12 cellular contexts compared by ENCODE assay signal in the genomic region with DNA sequence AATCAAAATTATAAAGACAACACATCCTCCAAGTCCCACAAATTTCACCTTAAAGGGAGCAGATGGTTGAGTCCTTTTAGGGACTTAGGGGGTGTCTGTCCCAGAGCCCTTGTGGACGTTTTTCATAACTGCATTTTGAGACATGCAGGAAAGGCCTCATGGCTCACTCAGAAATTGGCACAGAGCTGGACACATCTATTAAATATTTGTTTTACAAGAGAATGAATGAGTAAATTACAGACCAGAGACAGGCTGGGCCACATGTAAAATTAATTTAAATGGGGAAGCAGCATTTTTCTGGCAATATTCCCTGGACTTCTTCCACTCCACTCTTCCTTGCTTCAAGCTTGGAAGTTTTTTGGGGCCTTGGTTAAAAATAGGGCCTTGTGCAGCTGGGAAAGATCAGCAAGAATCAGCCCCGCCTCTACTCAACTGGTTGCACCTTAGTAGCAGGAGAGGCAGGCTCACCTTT. TPM values are rescaled to one million over a fixed set of nuclear protein-coding genes. Genes with fewer than 3 reads are reported as not detected.
A peak's percentile ranks its signal among the peaks of the same experiment; 100 is the strongest.
DNase-seq lines count a peak whose midpoint lies in the region; ATAC-seq and TF ChIP-seq lines count a peak whose summit lies in the region.
"Had no signal": no experiment of that assay in that cellular context is flagged by ENCODE, and none has a peak within 500 bp of the region (broad histone marks: within the 10 kb centered on the region; RNA-seq: fewer than 3 reads in every experiment).

No MANE protein-coding gene starts in this region.

- H3K36me3 Mint-ChIP-seq in activated naive CD8-positive, alpha-beta T cell treated with anti-CD3 and anti-CD28 coated beads, Interleukin-2, amount 50 U/mL, for 24 hours (ENCODE audit: low read depth): no peaks in the 10 kb centered on the region
- H3K36me3 Mint-ChIP-seq: IgD-negative memory B cell had no signal

- H3K27me3 Mint-ChIP-seq in activated naive CD8-positive, alpha-beta T cell treated with anti-CD3 and anti-CD28 coated beads, Interleukin-2, amount 50 U/mL, for 24 hours: peaks cover 8% of the 10 kb centered on the region

- CTCF ChIA-PET in AG04450 (lab: Charles Lee): interaction anchor here (0.9 to 3.7 kb wide), 2 partner anchors 12 to 163 kb away, joined by 3 to 27 read pairs; no protein-coding TSS in a partner anchor

- peaks cover 6% of the 10 kb centered on the region for H3K36me3 ChIP-seq in kidney epithelial cell (ENCODE audit: control insufficient read depth, insufficient read depth, low read length)

- ATAC-seq in SK-N-SH treated with all-trans-retinoic acid at 6 μM for 48 hours (peak; percentile 85), HG03521 (IDR thresholded peaks at IDR 0.05; ENCODE audit: unreplicated experiment) (no peak), HG02840 (IDR thresholded peaks at IDR 0.05; ENCODE audit: low FRiP score, unreplicated experiment) (no peak), HG03354 (IDR thresholded peaks at IDR 0.05; ENCODE audit: poor library complexity, severe bottlenecking, unreplicated experiment) (no peak)
- ATAC-seq in activated naive CD8-positive, alpha-beta T cell treated with anti-CD3 and anti-CD28 coated beads, Interleukin-2, amount 50 U/mL, for 24 hours: no peak

- H3K27ac ChIP-seq in AG04450 (ENCODE audit: low read depth, low read length): peak overlapping the region; percentile 39

- H3K4me1 Mint-ChIP-seq in activated naive CD8-positive, alpha-beta T cell treated with anti-CD3 and anti-CD28 coated beads, Interleukin-2, amount 50 U/mL, for 24 hours: no peaks in the 10 kb centered on the region
- H3K4me1 Mint-ChIP-seq: central memory CD8-positive, alpha-beta T cell; IgD-negative memory B cell had no signal

- no peak overlapping the region for H3K4me3 Mint-ChIP-seq in activated naive CD8-positive, alpha-beta T cell treated with anti-CD3 and anti-CD28 coated beads, Interleukin-2, amount 50 U/mL, for 24 hours
- H3K4me3 Mint-ChIP-seq: central memory CD8-positive, alpha-beta T cell; IgD-negative memory B cell had no signal

- TF ChIP-seq CTCF in AG04450 (IDR thresholded peaks at IDR 0.05; ENCODE audit: low read depth, low read length) (peak; percentile 43), HFF-Myc (IDR thresholded peaks at IDR 0.05; ENCODE audit: low read depth, low read length, missing control alignments) (peak; percentile 23), kidney epithelial cell (IDR thresholded peaks at IDR 0.05; ENCODE audit: insufficient read depth, low read length, poor library complexity, severe bottlenecking) (peak; percentile 18)

- H3K4me3 ChIP-seq in AG04450 (ENCODE audit: low read depth, low read length): no peak overlapping the region
- H3K4me3 ChIP-seq in HFF-Myc (replicated peaks; ENCODE audit: low read depth, low read length): no peak overlapping the region
- no peak overlapping the region for H3K4me3 ChIP-seq in kidney epithelial cell (ENCODE audit: low read depth, low read length)

- H3K9me3 ChIP-seq in AG04450 (ENCODE audit: control insufficient read depth, insufficient read depth, low read length): no peaks in the 10 kb centered on the region

- POLR2A ChIA-PET in AG04450 (lab: Yijun Ruan, JAX): interaction anchor here (1.4 to 2.2 kb wide), 2 partner anchors 11 to 19 kb away, joined by 7 to 13 read pairs; no protein-coding TSS in a partner anchor

- DNase-seq in AG04450 (ENCODE audit: low read depth, low spot score) (no peak), HFF-Myc (ENCODE audit: extremely low read depth, low read depth) (no peak), kidney epithelial cell (ENCODE audit: low read depth) (no peak)
- no peak for DNase-seq in activated naive CD8-positive, alpha-beta T cell treated with anti-CD3 and anti-CD28 coated beads, Interleukin-2, amount 50 U/mL, for 24 hours
- DNase-seq: activated CD8-positive, alpha-beta memory T cell treated with anti-CD3 and anti-CD28 coated beads for 24 hours; right cardiac atrium had no signal

- H3K27me3 ChIP-seq in AG04450 (ENCODE audit: control insufficient read depth, insufficient read depth, low read length) (no peaks in the 10 kb centered on the region), kidney epithelial cell (ENCODE audit: control insufficient read depth, insufficient read depth, low read length) (no peaks in the 10 kb centered on the region)

- no peaks in the 10 kb centered on the region for H3K9me3 Mint-ChIP-seq in activated naive CD8-positive, alpha-beta T cell treated with anti-CD3 and anti-CD28 coated beads, Interleukin-2, amount 50 U/mL, for 24 hours
- H3K9me3 Mint-ChIP-seq: central memory CD8-positive, alpha-beta T cell; IgD-negative memory B cell had no signal

- no peak overlapping the region for H3K27ac Mint-ChIP-seq in activated naive CD8-positive, alpha-beta T cell treated with anti-CD3 and anti-CD28 coated beads, Interleukin-2, amount 50 U/mL, for 24 hours
- H3K27ac Mint-ChIP-seq: IgD-negative memory B cell had no signal

TF ChIP-seq in SK-N-SH treated with all-trans-retinoic acid at 6 μM for 48 hours, 23 proteins besides CTCF, POLR2A, EP300 and RAD21:
- TF ChIP-seq, protein P1, sequence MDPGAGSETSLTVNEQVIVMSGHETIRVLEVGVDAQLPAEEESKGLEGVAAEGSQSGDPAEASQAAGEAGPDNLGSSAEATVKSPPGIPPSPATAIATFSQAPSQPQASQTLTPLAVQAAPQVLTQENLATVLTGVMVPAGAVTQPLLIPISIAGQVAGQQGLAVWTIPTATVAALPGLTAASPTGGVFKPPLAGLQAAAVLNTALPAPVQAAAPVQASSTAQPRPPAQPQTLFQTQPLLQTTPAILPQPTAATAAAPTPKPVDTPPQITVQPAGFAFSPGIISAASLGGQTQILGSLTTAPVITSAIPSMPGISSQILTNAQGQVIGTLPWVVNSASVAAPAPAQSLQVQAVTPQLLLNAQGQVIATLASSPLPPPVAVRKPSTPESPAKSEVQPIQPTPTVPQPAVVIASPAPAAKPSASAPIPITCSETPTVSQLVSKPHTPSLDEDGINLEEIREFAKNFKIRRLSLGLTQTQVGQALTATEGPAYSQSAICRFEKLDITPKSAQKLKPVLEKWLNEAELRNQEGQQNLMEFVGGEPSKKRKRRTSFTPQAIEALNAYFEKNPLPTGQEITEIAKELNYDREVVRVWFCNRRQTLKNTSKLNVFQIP (CRISPR knock-in tag; IDR thresholded peaks at IDR 0.05; ENCODE audit: borderline replicate concordance, low read depth): no peak; the same call in 1 of the 2 replicates
- TF ChIP-seq, protein P2, sequence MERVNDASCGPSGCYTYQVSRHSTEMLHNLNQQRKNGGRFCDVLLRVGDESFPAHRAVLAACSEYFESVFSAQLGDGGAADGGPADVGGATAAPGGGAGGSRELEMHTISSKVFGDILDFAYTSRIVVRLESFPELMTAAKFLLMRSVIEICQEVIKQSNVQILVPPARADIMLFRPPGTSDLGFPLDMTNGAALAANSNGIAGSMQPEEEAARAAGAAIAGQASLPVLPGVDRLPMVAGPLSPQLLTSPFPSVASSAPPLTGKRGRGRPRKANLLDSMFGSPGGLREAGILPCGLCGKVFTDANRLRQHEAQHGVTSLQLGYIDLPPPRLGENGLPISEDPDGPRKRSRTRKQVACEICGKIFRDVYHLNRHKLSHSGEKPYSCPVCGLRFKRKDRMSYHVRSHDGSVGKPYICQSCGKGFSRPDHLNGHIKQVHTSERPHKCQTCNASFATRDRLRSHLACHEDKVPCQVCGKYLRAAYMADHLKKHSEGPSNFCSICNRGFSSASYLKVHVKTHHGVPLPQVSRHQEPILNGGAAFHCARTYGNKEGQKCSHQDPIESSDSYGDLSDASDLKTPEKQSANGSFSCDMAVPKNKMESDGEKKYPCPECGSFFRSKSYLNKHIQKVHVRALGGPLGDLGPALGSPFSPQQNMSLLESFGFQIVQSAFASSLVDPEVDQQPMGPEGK (CRISPR knock-in tag; IDR thresholded peaks at IDR 0.05; ENCODE audit: borderline replicate concordance): peak; percentile 23; the same call in 1 of the 2 replicates
- TF ChIP-seq ISL1 (CRISPR knock-in tag; IDR thresholded peaks at IDR 0.05): peak; percentile 90
- TF ChIP-seq, protein P3, sequence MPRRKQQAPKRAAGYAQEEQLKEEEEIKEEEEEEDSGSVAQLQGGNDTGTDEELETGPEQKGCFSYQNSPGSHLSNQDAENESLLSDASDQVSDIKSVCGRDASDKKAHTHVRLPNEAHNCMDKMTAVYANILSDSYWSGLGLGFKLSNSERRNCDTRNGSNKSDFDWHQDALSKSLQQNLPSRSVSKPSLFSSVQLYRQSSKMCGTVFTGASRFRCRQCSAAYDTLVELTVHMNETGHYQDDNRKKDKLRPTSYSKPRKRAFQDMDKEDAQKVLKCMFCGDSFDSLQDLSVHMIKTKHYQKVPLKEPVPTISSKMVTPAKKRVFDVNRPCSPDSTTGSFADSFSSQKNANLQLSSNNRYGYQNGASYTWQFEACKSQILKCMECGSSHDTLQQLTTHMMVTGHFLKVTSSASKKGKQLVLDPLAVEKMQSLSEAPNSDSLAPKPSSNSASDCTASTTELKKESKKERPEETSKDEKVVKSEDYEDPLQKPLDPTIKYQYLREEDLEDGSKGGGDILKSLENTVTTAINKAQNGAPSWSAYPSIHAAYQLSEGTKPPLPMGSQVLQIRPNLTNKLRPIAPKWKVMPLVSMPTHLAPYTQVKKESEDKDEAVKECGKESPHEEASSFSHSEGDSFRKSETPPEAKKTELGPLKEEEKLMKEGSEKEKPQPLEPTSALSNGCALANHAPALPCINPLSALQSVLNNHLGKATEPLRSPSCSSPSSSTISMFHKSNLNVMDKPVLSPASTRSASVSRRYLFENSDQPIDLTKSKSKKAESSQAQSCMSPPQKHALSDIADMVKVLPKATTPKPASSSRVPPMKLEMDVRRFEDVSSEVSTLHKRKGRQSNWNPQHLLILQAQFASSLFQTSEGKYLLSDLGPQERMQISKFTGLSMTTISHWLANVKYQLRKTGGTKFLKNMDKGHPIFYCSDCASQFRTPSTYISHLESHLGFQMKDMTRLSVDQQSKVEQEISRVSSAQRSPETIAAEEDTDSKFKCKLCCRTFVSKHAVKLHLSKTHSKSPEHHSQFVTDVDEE (CRISPR knock-in tag; IDR thresholded peaks at IDR 0.05): peak; percentile 33; the same call in 1 of the 2 replicates
- no peak for TF ChIP-seq TOX (CRISPR knock-in tag; IDR thresholded peaks at IDR 0.05; ENCODE audit: borderline replicate concordance)

RNA-seq across cellular contexts. Expression of a gene that starts 20.0 kb away (rescaled TPM):
- polyA plus RNA-seq in AG04450 (2011; rRNA removed): 266 and 290 TPM in 2 replicates
- 418 and 582 TPM in 2 replicates for polyA minus RNA-seq in AG04450 (2011; rRNA and poly(A)+ RNA removed)
- 245 and 264 TPM in 2 replicates for total RNA-seq in kidney epithelial cell
- polyA plus RNA-seq: IgD-negative memory B cell had no signal
